ENCODE assay signal across 13 cellular contexts in genomic region chr9:113508111-113508749, GRCh38. TPM values are rescaled to one million over a fixed set of nuclear protein-coding genes. Genes with fewer than 3 reads are reported as not detected.
DNase-seq lines count a peak whose midpoint lies in the region; TF ChIP-seq lines count a peak whose summit lies in the region.
"Had no signal": no experiment of that assay in that cellular context is flagged by ENCODE, and none has a peak within 500 bp of the region (broad histone marks: within the 10 kb centered on the region; RNA-seq: fewer than 3 reads in every experiment).

No MANE protein-coding gene starts in this region.

- TF ChIP-seq CTCF in NB4 (IDR thresholded peaks at IDR 0.05; ENCODE audit: low read depth, low read length), result no peak
- no peak for TF ChIP-seq CTCF in esophagus muscularis mucosa (IDR thresholded peaks at IDR 0.05)
- no peak for TF ChIP-seq CTCF in spleen (IDR thresholded peaks at IDR 0.05 in 8 of 11, conservative IDR thresholded peaks at IDR 0.05 in 3 of 11)

- no peaks in the 10 kb centered on the region for H3K36me3 Mint-ChIP-seq in activated naive CD4-positive, alpha-beta T cell treated with anti-CD3 and anti-CD28 coated beads for 36 hours (ENCODE audit: low read depth)
- no peaks in the 10 kb centered on the region for H3K36me3 Mint-ChIP-seq in activated naive CD4-positive, alpha-beta T cell treated with anti-CD3 and anti-CD28 coated beads, Interleukin-2, amount 10 ng/mL, durations not matched to agents 7 days and 5 days
- H3K36me3 Mint-ChIP-seq: CD4-positive, alpha-beta memory T cell had no signal

- H3K9me3 ChIP-seq in esophagus muscularis mucosa, result no peaks in the 10 kb centered on the region
- no peaks in the 10 kb centered on the region for H3K9me3 ChIP-seq in spleen

- CTCF ChIA-PET in activated naive CD4-positive, alpha-beta T cell treated with anti-CD3 and anti-CD28 coated beads for 36 hours (lab: Charles Lee), result interaction anchor here (1.0 to 1.7 kb wide), 2 partner anchors 10 to 70 kb away, joined by 3 to 4 read pairs; no protein-coding TSS in a partner anchor
- CTCF ChIA-PET in activated naive CD4-positive, alpha-beta T cell treated with anti-CD3 and anti-CD28 coated beads, Interleukin-2, amount 10 ng/mL, durations not matched to agents 7 days and 5 days (lab: Charles Lee), result interaction anchor here (0.9 to 2.2 kb wide), 4 partner anchors 10 to 71 kb away, joined by 3 to 9 read pairs (median 4); no protein-coding TSS in a partner anchor

- DNase-seq in activated naive CD4-positive, alpha-beta T cell treated with anti-CD3 and anti-CD28 coated beads for 36 hours, result peak; percentile 22
- no peak for DNase-seq in activated naive CD4-positive, alpha-beta T cell treated with anti-CD3 and anti-CD28 coated beads, Interleukin-2, amount 10 ng/mL, durations not matched to agents 7 days and 5 days
- DNase-seq in NB4 (ENCODE audit: low read depth), result peak; percentile 22
- DNase-seq in esophagus muscularis mucosa (ENCODE audit: extremely low spot score), result no peak
- peak; percentile 66 for DNase-seq in spleen
- no peak for DNase-seq in activated gamma-delta T cell treated with Interleukin-2 at 50 U/mL for 16 hours
- DNase-seq in MV-4-11 (lab: John Stamatoyannopoulos, UW), result no peak
- DNase-seq in activated CD8-positive, alpha-beta memory T cell treated with anti-CD3 and anti-CD28 coated beads, Interleukin-2, amount 50 U/mL, for 4 hours, result no peak
- DNase-seq: activated CD4-positive, alpha-beta T cell treated with anti-CD3 and anti-CD28 coated beads for 4 hours; CD4-positive, alpha-beta memory T cell; central memory CD4-positive, alpha-beta T cell; NCI-H524 treated with DMSO at 0.1 percent for 48 hours had no signal

- WGBS in esophagus muscularis mucosa, result 77% methylated on average over 10 of the region's 10 CpGs
- WGBS in spleen, 5 donors, result 65 to 81% (median 76%) methylated on average over 10 of the region's 10 CpGs

- peaks cover 24% of the 10 kb centered on the region for H3K4me1 Mint-ChIP-seq in activated naive CD4-positive, alpha-beta T cell treated with anti-CD3 and anti-CD28 coated beads for 36 hours (ENCODE audit: low read depth)
- H3K4me1 Mint-ChIP-seq in activated naive CD4-positive, alpha-beta T cell treated with anti-CD3 and anti-CD28 coated beads, Interleukin-2, amount 10 ng/mL, durations not matched to agents 7 days and 5 days, result peaks cover 35% of the 10 kb centered on the region

- H3K4me1 ChIP-seq in esophagus muscularis mucosa, result peaks cover 41 to 58% (median 50%) of the 10 kb centered on the region in 4 donors
- H3K4me1 ChIP-seq in spleen, result peaks cover 33 to 100% (median 71%) of the 10 kb centered on the region in 6 donors

- H3K36me3 ChIP-seq in esophagus muscularis mucosa (peaks cover 16 to 62% (median 53%) of the 10 kb centered on the region in 4 donors), spleen (peaks cover 0 to 34% (median 8%) of the 10 kb centered on the region in 6 donors)

- H3K27ac ChIP-seq in esophagus muscularis mucosa (replicated peaks in 1 of 4) (peak overlapping the region in 3 of 4 donors; percentile 5 to 27 (median 24)), spleen (peak overlapping the region in 5 of 8 donors; percentile 40 to 69 (median 48))

- H3K9me3 Mint-ChIP-seq in activated naive CD4-positive, alpha-beta T cell treated with anti-CD3 and anti-CD28 coated beads for 36 hours, result no peaks in the 10 kb centered on the region
- H3K9me3 Mint-ChIP-seq in activated naive CD4-positive, alpha-beta T cell treated with anti-CD3 and anti-CD28 coated beads, Interleukin-2, amount 10 ng/mL, durations not matched to agents 7 days and 5 days, result no peaks in the 10 kb centered on the region
- H3K9me3 Mint-ChIP-seq: CD4-positive, alpha-beta memory T cell had no signal

- no peak overlapping the region for H3K27ac Mint-ChIP-seq in activated naive CD4-positive, alpha-beta T cell treated with anti-CD3 and anti-CD28 coated beads for 36 hours
- H3K27ac Mint-ChIP-seq in activated naive CD4-positive, alpha-beta T cell treated with anti-CD3 and anti-CD28 coated beads, Interleukin-2, amount 10 ng/mL, durations not matched to agents 7 days and 5 days, result no peak overlapping the region

- H3K27me3 ChIP-seq in esophagus muscularis mucosa (no peaks in the 10 kb centered on the region), spleen (replicated peaks in 1 of 7) (no peaks in the 10 kb centered on the region)

- intact Hi-C loops in activated naive CD4-positive, alpha-beta T cell treated with anti-CD3 and anti-CD28 coated beads for 36 hours (cut with micrococcal nuclease), result no loop called here
- intact Hi-C loops in esophagus muscularis mucosa (cut with DNase I) (loop anchor here (10.0 kb wide), 1 partner anchor 63 kb away; no protein-coding TSS in a partner anchor), spleen (cut with DNase I; ENCODE audit: low total_unique reads) (loop anchor here (10.0 kb wide), 1 partner anchor 53 kb away; no protein-coding TSS in a partner anchor)

- H3K27me3 Mint-ChIP-seq in activated naive CD4-positive, alpha-beta T cell treated with anti-CD3 and anti-CD28 coated beads for 36 hours (ENCODE audit: low read depth), result no peaks in the 10 kb centered on the region
- H3K27me3 Mint-ChIP-seq in activated naive CD4-positive, alpha-beta T cell treated with anti-CD3 and anti-CD28 coated beads, Interleukin-2, amount 10 ng/mL, durations not matched to agents 7 days and 5 days, result peaks cover 8% of the 10 kb centered on the region
- H3K27me3 Mint-ChIP-seq: CD4-positive, alpha-beta memory T cell had no signal

- no peak overlapping the region for H3K4me3 Mint-ChIP-seq in activated naive CD4-positive, alpha-beta T cell treated with anti-CD3 and anti-CD28 coated beads for 36 hours
- H3K4me3 Mint-ChIP-seq in activated naive CD4-positive, alpha-beta T cell treated with anti-CD3 and anti-CD28 coated beads, Interleukin-2, amount 10 ng/mL, durations not matched to agents 7 days and 5 days, result no peak overlapping the region
- H3K4me3 Mint-ChIP-seq: CD4-positive, alpha-beta memory T cell had no signal

- no peak for TF ChIP-seq EP300 in esophagus muscularis mucosa (IDR thresholded peaks at IDR 0.05)

- H3K4me3 ChIP-seq in NB4 (ENCODE audit: low read depth, low read length) (no peak overlapping the region), esophagus muscularis mucosa (no peak overlapping the region), spleen (no peak overlapping the region)
- H3K4me3 ChIP-seq: lung had no signal

- TF ChIP-seq POLR2A in NB4 (IDR thresholded peaks at IDR 0.05; ENCODE audit: extremely low read depth, insufficient read length), result no peak
- no peak for TF ChIP-seq POLR2A in esophagus muscularis mucosa (IDR thresholded peaks at IDR 0.05; ENCODE audit: low read depth)
- TF ChIP-seq POLR2A in spleen (IDR thresholded peaks at IDR 0.05), result no peak

RNA-seq across cellular contexts. Expression of gene RGS3, which starts 44.7 kb away (rescaled TPM):
- total RNA-seq in activated naive CD4-positive, alpha-beta T cell treated with anti-CD3 and anti-CD28 coated beads for 36 hours, result 10 to 100 TPM; 11.9 to 12.6 TPM
- 100 to 1,000 TPM in 1 of 4 donors, 10 to 100 TPM in 3; 37.3 to 121 (median 68.5) TPM for total RNA-seq in esophagus muscularis mucosa
- 100 to 1,000 TPM in 1 of 7 donors, 10 to 100 TPM in 6; 63.2 to 122 (median 84.4) TPM for total RNA-seq in spleen
- 10 to 100 TPM; 17.5 to 48.3 (median 26.5) TPM for polyA plus RNA-seq in spleen

Comparison
In these comparisons a context has a peak if more than half of its experiments do, and no peak if none do; other contexts are left out.
1. DNase-seq: peak in activated naive CD4-positive, alpha-beta T cell treated with anti-CD3 and anti-CD28 coated beads for 36 hours (single experiment), NB4 (single experiment) and spleen (single experiment); none in activated naive CD4-positive, alpha-beta T cell treated with anti-CD3 and anti-CD28 coated beads, Interleukin-2, amount 10 ng/mL, durations not matched to agents 7 days and 5 days (single experiment), esophagus muscularis mucosa (single experiment), activated gamma-delta T cell treated with Interleukin-2 at 50 U/mL for 16 hours (single experiment), MV-4-11 (single experiment) and activated CD8-positive, alpha-beta memory T cell treated with anti-CD3 and anti-CD28 coated beads, Interleukin-2, amount 50 U/mL, for 4 hours (single experiment).